Comparison of ENCODE assay signal across 1 cellular context in the genomic region with DNA sequence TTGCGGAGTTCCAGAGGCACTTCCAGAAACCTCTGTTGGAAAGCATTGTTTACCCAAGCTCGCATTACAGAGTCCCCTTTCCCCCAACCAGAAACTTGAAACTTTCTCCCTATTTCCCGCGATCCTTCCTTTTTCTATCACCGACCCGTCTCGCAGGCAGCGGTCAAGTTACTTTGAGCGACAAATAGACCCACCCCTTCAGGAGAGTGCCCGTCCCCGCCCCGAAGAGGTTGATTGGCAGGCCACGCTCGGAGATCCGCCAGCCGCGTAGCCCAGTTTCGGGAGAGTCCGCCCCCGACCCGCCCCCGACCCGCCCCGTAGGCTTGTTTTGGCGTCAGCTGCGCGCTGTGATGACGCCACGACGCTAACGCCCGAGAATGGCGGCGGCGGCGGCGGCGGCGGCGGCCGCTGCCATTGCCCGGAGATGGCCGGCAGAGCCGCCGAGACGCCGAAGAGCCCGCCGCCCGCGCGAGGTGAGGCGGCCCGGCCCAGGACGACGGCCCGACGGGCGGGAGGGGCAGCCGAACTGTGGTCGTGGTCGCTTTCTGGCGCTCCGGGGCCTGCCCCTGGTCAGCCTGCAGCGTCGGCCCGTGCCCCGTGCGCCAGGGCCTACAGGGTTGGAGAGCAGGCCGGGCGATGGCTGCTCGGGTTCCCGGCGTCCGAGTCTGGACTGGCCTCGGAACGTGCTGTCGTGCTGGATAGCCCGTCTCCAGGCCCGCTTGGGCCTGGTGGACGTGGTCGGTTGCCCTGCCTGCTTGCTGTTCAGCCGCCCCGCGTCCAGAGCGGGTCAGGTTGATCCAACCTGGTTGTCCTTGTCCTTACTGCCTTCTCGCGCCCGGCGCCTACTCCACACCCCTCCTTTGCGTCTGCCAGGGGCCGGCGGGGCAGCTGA.
TF ChIP-seq lines count a peak whose summit lies in the region.

A gene (plus strand): TSS at position 356 of the 892 bp plus-strand sequence. CDS start 15,496 bp downstream, outside the sequence.

TF ChIP-seq in HepG2, 621 proteins besides CTCF, POLR2A, EP300 and RAD21 (continued from another document):
- TF ChIP-seq, protein P1, sequence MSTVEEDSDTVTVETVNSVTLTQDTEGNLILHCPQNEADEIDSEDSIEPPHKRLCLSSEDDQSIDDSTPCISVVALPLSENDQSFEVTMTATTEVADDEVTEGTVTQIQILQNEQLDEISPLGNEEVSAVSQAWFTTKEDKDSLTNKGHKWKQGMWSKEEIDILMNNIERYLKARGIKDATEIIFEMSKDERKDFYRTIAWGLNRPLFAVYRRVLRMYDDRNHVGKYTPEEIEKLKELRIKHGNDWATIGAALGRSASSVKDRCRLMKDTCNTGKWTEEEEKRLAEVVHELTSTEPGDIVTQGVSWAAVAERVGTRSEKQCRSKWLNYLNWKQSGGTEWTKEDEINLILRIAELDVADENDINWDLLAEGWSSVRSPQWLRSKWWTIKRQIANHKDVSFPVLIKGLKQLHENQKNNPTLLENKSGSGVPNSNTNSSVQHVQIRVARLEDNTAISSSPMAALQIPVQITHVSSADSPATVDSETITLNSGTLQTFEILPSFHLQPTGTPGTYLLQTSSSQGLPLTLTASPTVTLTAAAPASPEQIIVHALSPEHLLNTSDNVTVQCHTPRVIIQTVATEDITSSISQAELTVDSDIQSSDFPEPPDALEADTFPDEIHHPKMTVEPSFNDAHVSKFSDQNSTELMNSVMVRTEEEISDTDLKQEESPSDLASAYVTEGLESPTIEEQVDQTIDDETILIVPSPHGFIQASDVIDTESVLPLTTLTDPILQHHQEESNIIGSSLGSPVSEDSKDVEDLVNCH (CRISPR knock-in tag; IDR thresholded peaks at IDR 0.05), result 0 out of 2 replicates have a peak, but pooled peaks have one; percentile 69
- no peak for TF ChIP-seq SOX13 (IDR thresholded peaks at IDR 0.05)
- 0 out of 4 replicates have a peak, but pooled peaks of 1 of the 2 experiments have one; percentile 74 for TF ChIP-seq SOX13 (CRISPR knock-in tag; conservative IDR thresholded peaks at IDR 0.05 in 1 of 2, IDR thresholded peaks at IDR 0.05 in 1 of 2)
- TF ChIP-seq, protein P2, sequence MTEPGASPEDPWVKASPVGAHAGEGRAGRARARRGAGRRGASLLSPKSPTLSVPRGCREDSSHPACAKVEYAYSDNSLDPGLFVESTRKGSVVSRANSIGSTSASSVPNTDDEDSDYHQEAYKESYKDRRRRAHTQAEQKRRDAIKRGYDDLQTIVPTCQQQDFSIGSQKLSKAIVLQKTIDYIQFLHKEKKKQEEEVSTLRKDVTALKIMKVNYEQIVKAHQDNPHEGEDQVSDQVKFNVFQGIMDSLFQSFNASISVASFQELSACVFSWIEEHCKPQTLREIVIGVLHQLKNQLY (CRISPR knock-in tag; IDR thresholded peaks at IDR 0.05), result no peak
- no peak for TF ChIP-seq DNMT3B (CRISPR knock-in tag; conservative IDR thresholded peaks at IDR 0.05)
- TF ChIP-seq, protein P3, sequence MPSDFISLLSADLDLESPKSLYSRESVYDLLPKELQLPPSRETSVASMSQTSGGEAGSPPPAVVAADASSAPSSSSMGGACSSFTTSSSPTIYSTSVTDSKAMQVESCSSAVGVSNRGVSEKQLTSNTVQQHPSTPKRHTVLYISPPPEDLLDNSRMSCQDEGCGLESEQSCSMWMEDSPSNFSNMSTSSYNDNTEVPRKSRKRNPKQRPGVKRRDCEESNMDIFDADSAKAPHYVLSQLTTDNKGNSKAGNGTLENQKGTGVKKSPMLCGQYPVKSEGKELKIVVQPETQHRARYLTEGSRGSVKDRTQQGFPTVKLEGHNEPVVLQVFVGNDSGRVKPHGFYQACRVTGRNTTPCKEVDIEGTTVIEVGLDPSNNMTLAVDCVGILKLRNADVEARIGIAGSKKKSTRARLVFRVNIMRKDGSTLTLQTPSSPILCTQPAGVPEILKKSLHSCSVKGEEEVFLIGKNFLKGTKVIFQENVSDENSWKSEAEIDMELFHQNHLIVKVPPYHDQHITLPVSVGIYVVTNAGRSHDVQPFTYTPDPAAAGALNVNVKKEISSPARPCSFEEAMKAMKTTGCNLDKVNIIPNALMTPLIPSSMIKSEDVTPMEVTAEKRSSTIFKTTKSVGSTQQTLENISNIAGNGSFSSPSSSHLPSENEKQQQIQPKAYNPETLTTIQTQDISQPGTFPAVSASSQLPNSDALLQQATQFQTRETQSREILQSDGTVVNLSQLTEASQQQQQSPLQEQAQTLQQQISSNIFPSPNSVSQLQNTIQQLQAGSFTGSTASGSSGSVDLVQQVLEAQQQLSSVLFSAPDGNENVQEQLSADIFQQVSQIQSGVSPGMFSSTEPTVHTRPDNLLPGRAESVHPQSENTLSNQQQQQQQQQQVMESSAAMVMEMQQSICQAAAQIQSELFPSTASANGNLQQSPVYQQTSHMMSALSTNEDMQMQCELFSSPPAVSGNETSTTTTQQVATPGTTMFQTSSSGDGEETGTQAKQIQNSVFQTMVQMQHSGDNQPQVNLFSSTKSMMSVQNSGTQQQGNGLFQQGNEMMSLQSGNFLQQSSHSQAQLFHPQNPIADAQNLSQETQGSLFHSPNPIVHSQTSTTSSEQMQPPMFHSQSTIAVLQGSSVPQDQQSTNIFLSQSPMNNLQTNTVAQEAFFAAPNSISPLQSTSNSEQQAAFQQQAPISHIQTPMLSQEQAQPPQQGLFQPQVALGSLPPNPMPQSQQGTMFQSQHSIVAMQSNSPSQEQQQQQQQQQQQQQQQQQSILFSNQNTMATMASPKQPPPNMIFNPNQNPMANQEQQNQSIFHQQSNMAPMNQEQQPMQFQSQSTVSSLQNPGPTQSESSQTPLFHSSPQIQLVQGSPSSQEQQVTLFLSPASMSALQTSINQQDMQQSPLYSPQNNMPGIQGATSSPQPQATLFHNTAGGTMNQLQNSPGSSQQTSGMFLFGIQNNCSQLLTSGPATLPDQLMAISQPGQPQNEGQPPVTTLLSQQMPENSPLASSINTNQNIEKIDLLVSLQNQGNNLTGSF (CRISPR knock-in tag; IDR thresholded peaks at IDR 0.05), result peak; percentile 81; the same call in 1 of the 2 replicates
- 0 out of 2 replicates have a peak, but pooled peaks have one; percentile 20 for TF ChIP-seq ETV5 (CRISPR knock-in tag; IDR thresholded peaks at IDR 0.05; ENCODE audit: borderline replicate concordance)
- TF ChIP-seq, protein P4, sequence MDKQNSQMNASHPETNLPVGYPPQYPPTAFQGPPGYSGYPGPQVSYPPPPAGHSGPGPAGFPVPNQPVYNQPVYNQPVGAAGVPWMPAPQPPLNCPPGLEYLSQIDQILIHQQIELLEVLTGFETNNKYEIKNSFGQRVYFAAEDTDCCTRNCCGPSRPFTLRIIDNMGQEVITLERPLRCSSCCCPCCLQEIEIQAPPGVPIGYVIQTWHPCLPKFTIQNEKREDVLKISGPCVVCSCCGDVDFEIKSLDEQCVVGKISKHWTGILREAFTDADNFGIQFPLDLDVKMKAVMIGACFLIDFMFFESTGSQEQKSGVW (CRISPR knock-in tag; IDR thresholded peaks at IDR 0.05; ENCODE audit: borderline replicate concordance), result no peak
- peak; percentile 79 for TF ChIP-seq POLR2AphosphoS5 (IDR thresholded peaks at IDR 0.05; ENCODE audit: low read depth, low read length)
- TF ChIP-seq, protein P5, sequence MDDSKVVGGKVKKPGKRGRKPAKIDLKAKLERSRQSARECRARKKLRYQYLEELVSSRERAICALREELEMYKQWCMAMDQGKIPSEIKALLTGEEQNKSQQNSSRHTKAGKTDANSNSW (CRISPR knock-in tag; IDR thresholded peaks at IDR 0.05; ENCODE audit: borderline replicate concordance), result no peak
- TF ChIP-seq SIN3B (IDR thresholded peaks at IDR 0.05; ENCODE audit: low read length), result 0 out of 2 replicates have a peak, but pooled peaks have one; percentile 13
- TF ChIP-seq ZNF7 (CRISPR knock-in tag; IDR thresholded peaks at IDR 0.05), result no peak
- peak; percentile 57 for TF ChIP-seq ESRRA (CRISPR knock-in tag; IDR thresholded peaks at IDR 0.05; ENCODE audit: low read depth)
- no peak; the same call in 1 of the 2 replicates for TF ChIP-seq GZF1 (CRISPR knock-in tag; IDR thresholded peaks at IDR 0.05)
- no peak for TF ChIP-seq ZNF263 (CRISPR knock-in tag; IDR thresholded peaks at IDR 0.05)
- TF ChIP-seq SRSF1 (optimal IDR thresholded peaks at IDR 0.05; ENCODE audit: low read depth, low read length), result no peak
- TF ChIP-seq, protein P6, sequence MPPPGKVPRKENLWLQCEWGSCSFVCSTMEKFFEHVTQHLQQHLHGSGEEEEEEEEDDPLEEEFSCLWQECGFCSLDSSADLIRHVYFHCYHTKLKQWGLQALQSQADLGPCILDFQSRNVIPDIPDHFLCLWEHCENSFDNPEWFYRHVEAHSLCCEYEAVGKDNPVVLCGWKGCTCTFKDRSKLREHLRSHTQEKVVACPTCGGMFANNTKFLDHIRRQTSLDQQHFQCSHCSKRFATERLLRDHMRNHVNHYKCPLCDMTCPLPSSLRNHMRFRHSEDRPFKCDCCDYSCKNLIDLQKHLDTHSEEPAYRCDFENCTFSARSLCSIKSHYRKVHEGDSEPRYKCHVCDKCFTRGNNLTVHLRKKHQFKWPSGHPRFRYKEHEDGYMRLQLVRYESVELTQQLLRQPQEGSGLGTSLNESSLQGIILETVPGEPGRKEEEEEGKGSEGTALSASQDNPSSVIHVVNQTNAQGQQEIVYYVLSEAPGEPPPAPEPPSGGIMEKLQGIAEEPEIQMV (CRISPR knock-in tag; IDR thresholded peaks at IDR 0.05; ENCODE audit: low read depth), result 0 out of 2 replicates have a peak, but pooled peaks have one; percentile 58
